Comparison of ENCODE assay signal across 39 cellular contexts in genomic region chr6:72521684-72522083, GRCh38.
"Had no signal": no experiment of that assay in that cellular context is flagged by ENCODE, and none has a peak within 500 bp of the region (broad histone marks: within the 10 kb centered on the region; RNA-seq: fewer than 3 reads in every experiment).

No MANE protein-coding gene starts in this region.

- H3K27me3 ChIP-seq: adrenal gland, ascending aorta, body of pancreas, brain microvascular endothelial cell, breast epithelium, cardiac muscle cell had no signal

- H3K36me3 ChIP-seq: adrenal gland, ascending aorta, brain microvascular endothelial cell, breast epithelium, cardiac muscle cell had no signal

- H3K4me3 ChIP-seq: adrenal gland, ascending aorta, body of pancreas, breast epithelium, cardiac muscle cell had no signal

- H3K4me3 Mint-ChIP-seq: activated naive CD4-positive, alpha-beta T cell treated with anti-CD3 and anti-CD28 coated beads for 36 hours; activated naive CD4-positive, alpha-beta T cell treated with anti-CD3 and anti-CD28 coated beads, Interleukin-2, amount 10 ng/mL, durations not matched to agents 7 days and 5 days; activated naive CD4-positive, alpha-beta T cell treated with anti-CD3 and anti-CD28 coated beads, Interleukin-2, amount 50 U/mL, for 24 hours; activated naive CD8-positive, alpha-beta T cell; activated naive CD8-positive, alpha-beta T cell treated with anti-CD3 and anti-CD28 coated beads for 36 hours; activated naive CD8-positive, alpha-beta T cell treated with anti-CD3 and anti-CD28 coated beads, Interleukin-2, amount 10 ng/mL, durations not matched to agents 7 days and 5 days; activated naive CD8-positive, alpha-beta T cell treated with anti-CD3 and anti-CD28 coated beads, Interleukin-2, amount 50 U/mL, for 24 hours; activated T-cell treated with anti-CD3 and anti-CD28 coated beads, Interleukin-2, amount 50 U/mL, for 4 hours; activated T-cell treated with anti-CD3 and anti-CD28 coated beads, Interleukin-2, amount 50 U/mL, for 72 hours; activated T-helper 1 cell treated with anti-CD3 and anti-CD28 coated beads, Interleukin-12 subunit alpha, Interleukin-12 subunit beta, Interleukin-2, Interleukin-4 antibody, amounts not matched to agents 30 ng/mL and 10 ng/mL and 1 ng/mL, durations not matched to agents 14 hours and 24 hours and 36 hours; activated T-helper 17 cell treated with anti-CD3 and anti-CD28 coated beads, Interleukin-2, amount 50 U/mL, for 72 hours; brain; central memory CD8-positive, alpha-beta T cell had no signal

- H3K27ac Mint-ChIP-seq: activated naive CD4-positive, alpha-beta T cell treated with anti-CD3 and anti-CD28 coated beads for 36 hours; activated naive CD4-positive, alpha-beta T cell treated with anti-CD3 and anti-CD28 coated beads, Interleukin-2, amount 10 ng/mL, durations not matched to agents 7 days and 5 days; activated naive CD4-positive, alpha-beta T cell treated with anti-CD3 and anti-CD28 coated beads, Interleukin-2, amount 50 U/mL, for 24 hours; activated naive CD4-positive, alpha-beta T cell treated with anti-CD3 and anti-CD28 coated beads, Interleukin-2, amount 50 U/mL, for 72 hours; activated naive CD8-positive, alpha-beta T cell; activated naive CD8-positive, alpha-beta T cell treated with anti-CD3 and anti-CD28 coated beads for 36 hours; activated naive CD8-positive, alpha-beta T cell treated with anti-CD3 and anti-CD28 coated beads, Interleukin-2, amount 10 ng/mL, durations not matched to agents 7 days and 5 days; activated naive CD8-positive, alpha-beta T cell treated with anti-CD3 and anti-CD28 coated beads, Interleukin-2, amount 50 U/mL, for 24 hours; activated T-cell treated with anti-CD3 and anti-CD28 coated beads, Interleukin-2, amount 50 U/mL, for 72 hours; activated T-helper 1 cell treated with anti-CD3 and anti-CD28 coated beads, Interleukin-12 subunit alpha, Interleukin-12 subunit beta, Interleukin-2, Interleukin-4 antibody, amounts not matched to agents 30 ng/mL and 10 ng/mL and 1 ng/mL, durations not matched to agents 14 hours and 24 hours and 36 hours; activated T-helper 17 cell treated with anti-CD3 and anti-CD28 coated beads, Interleukin-2, amount 50 U/mL, for 72 hours; activated T-helper 2 cell treated with anti-CD3 and anti-CD28 coated beads, Interferon-gamma antibody, Interleukin-2, Interleukin-4, amounts not matched to agents 10 μg/mL and 5 μg/mL and 100 μg/mL, durations not matched to agents 14 hours and 24 hours and 36 hours; brain had no signal

- H3K36me3 Mint-ChIP-seq: activated naive CD4-positive, alpha-beta T cell treated with anti-CD3 and anti-CD28 coated beads, Interleukin-2, amount 10 ng/mL, durations not matched to agents 7 days and 5 days; activated naive CD4-positive, alpha-beta T cell treated with anti-CD3 and anti-CD28 coated beads, Interleukin-2, amount 50 U/mL, for 24 hours; activated naive CD4-positive, alpha-beta T cell treated with anti-CD3 and anti-CD28 coated beads, Interleukin-2, amount 50 U/mL, for 72 hours; activated naive CD8-positive, alpha-beta T cell; activated naive CD8-positive, alpha-beta T cell treated with anti-CD3 and anti-CD28 coated beads for 36 hours; activated naive CD8-positive, alpha-beta T cell treated with anti-CD3 and anti-CD28 coated beads, Interleukin-2, amount 10 ng/mL, durations not matched to agents 7 days and 5 days; brain had no signal

- DNase-seq: activated effector memory CD4-positive, alpha-beta T cell treated with anti-CD3 and anti-CD28 coated beads, Interleukin-2, amount 50 U/mL, for 16 hours; activated effector memory CD4-positive, alpha-beta T cell treated with Interleukin-2 at 50 U/mL for 16 hours; activated gamma-delta T cell; activated gamma-delta T cell treated with Interleukin-2 at 50 U/mL for 16 hours; activated naive CD4-positive, alpha-beta T cell; activated naive CD4-positive, alpha-beta T cell treated with anti-CD3 and anti-CD28 coated beads for 36 hours; activated naive CD4-positive, alpha-beta T cell treated with anti-CD3 and anti-CD28 coated beads, Interleukin-2, amount 10 ng/mL, durations not matched to agents 7 days and 5 days; activated naive CD4-positive, alpha-beta T cell treated with anti-CD3 and anti-CD28 coated beads, Interleukin-2, amount 50 U/mL, for 16 hours; activated naive CD4-positive, alpha-beta T cell treated with Interleukin-2 at 50 U/mL for 16 hours; activated naive CD8-positive, alpha-beta T cell treated with anti-CD3 and anti-CD28 coated beads for 36 hours; activated naive CD8-positive, alpha-beta T cell treated with anti-CD3 and anti-CD28 coated beads, Interleukin-2, amount 10 ng/mL, durations not matched to agents 7 days and 5 days; activated naive CD8-positive, alpha-beta T cell treated with anti-CD3 and anti-CD28 coated beads, Interleukin-2, amount 50 U/mL, for 24 hours; activated T-cell treated with anti-CD3 and anti-CD28 coated beads, Interleukin-2, amount 50 U/mL, for 4 hours; activated T-cell treated with anti-CD3 and anti-CD28 coated beads, Interleukin-2, amount 50 U/mL, for 48 hours; activated T-cell treated with anti-CD3 and anti-CD28 coated beads, Interleukin-2, amount 50 U/mL, for 72 hours; adrenal gland; amniotic stem cell; amygdala; anterior cingulate cortex; aorta; body of pancreas; brain microvascular endothelial cell; caudate nucleus; central memory CD4-positive, alpha-beta T cell; cerebellar nuclear complex had no signal

- H3K9me3 Mint-ChIP-seq: activated naive CD4-positive, alpha-beta T cell treated with anti-CD3 and anti-CD28 coated beads for 36 hours; activated naive CD4-positive, alpha-beta T cell treated with anti-CD3 and anti-CD28 coated beads, Interleukin-2, amount 10 ng/mL, durations not matched to agents 7 days and 5 days; activated naive CD4-positive, alpha-beta T cell treated with anti-CD3 and anti-CD28 coated beads, Interleukin-2, amount 50 U/mL, for 24 hours; activated naive CD4-positive, alpha-beta T cell treated with anti-CD3 and anti-CD28 coated beads, Interleukin-2, amount 50 U/mL, for 72 hours; activated naive CD8-positive, alpha-beta T cell treated with anti-CD3 and anti-CD28 coated beads for 36 hours; activated naive CD8-positive, alpha-beta T cell treated with anti-CD3 and anti-CD28 coated beads, Interleukin-2, amount 10 ng/mL, durations not matched to agents 7 days and 5 days; activated naive CD8-positive, alpha-beta T cell treated with anti-CD3 and anti-CD28 coated beads, Interleukin-2, amount 50 U/mL, for 24 hours; activated T-cell treated with anti-CD3 and anti-CD28 coated beads, Interleukin-2, amount 50 U/mL, for 4 hours; activated T-cell treated with anti-CD3 and anti-CD28 coated beads, Interleukin-2, amount 50 U/mL, for 72 hours; activated T-helper 1 cell treated with anti-CD3 and anti-CD28 coated beads, Interleukin-12 subunit alpha, Interleukin-12 subunit beta, Interleukin-2, Interleukin-4 antibody, amounts not matched to agents 30 ng/mL and 10 ng/mL and 1 ng/mL, durations not matched to agents 14 hours and 24 hours and 36 hours; activated T-helper 17 cell treated with anti-CD3 and anti-CD28 coated beads, Interleukin-2, amount 50 U/mL, for 72 hours; activated T-helper 2 cell treated with anti-CD3 and anti-CD28 coated beads, Interferon-gamma antibody, Interleukin-2, Interleukin-4, amounts not matched to agents 10 μg/mL and 5 μg/mL and 100 μg/mL, durations not matched to agents 14 hours and 24 hours and 36 hours; central memory CD8-positive, alpha-beta T cell had no signal

- H3K4me1 Mint-ChIP-seq: activated naive CD4-positive, alpha-beta T cell treated with anti-CD3 and anti-CD28 coated beads, Interleukin-2, amount 10 ng/mL, durations not matched to agents 7 days and 5 days; activated naive CD4-positive, alpha-beta T cell treated with anti-CD3 and anti-CD28 coated beads, Interleukin-2, amount 50 U/mL, for 24 hours; activated naive CD8-positive, alpha-beta T cell treated with anti-CD3 and anti-CD28 coated beads for 36 hours; activated naive CD8-positive, alpha-beta T cell treated with anti-CD3 and anti-CD28 coated beads, Interleukin-2, amount 10 ng/mL, durations not matched to agents 7 days and 5 days; activated naive CD8-positive, alpha-beta T cell treated with anti-CD3 and anti-CD28 coated beads, Interleukin-2, amount 50 U/mL, for 24 hours; activated T-helper 17 cell treated with anti-CD3 and anti-CD28 coated beads, Interleukin-2, amount 50 U/mL, for 72 hours; brain; central memory CD8-positive, alpha-beta T cell had no signal

- FAIRE-seq: astrocyte, bronchial epithelial cell, colon had no signal

- H3K27ac ChIP-seq: adrenal gland, ascending aorta, body of pancreas, brain microvascular endothelial cell, breast epithelium, cardiac muscle cell had no signal

- ATAC-seq: activated naive CD4-positive, alpha-beta T cell treated with anti-CD3 and anti-CD28 coated beads, Interleukin-2, amount 50 U/mL, for 72 hours; activated naive CD8-positive, alpha-beta T cell treated with anti-CD3 and anti-CD28 coated beads, Interleukin-2, amount 50 U/mL, for 24 hours; activated T-cell treated with anti-CD3 and anti-CD28 coated beads, Interleukin-2, amount 50 U/mL, for 4 hours; activated T-cell treated with anti-CD3 and anti-CD28 coated beads, Interleukin-2, amount 50 U/mL, for 72 hours; activated T-helper 17 cell treated with anti-CD3 and anti-CD28 coated beads, Interleukin-2, amount 50 U/mL, for 72 hours; body of pancreas had no signal

- H3K4me1 ChIP-seq: adrenal gland, ascending aorta, body of pancreas, breast epithelium had no signal

- H3K27me3 Mint-ChIP-seq: brain had no signal

- H3K9me3 ChIP-seq: adrenal gland, ascending aorta, body of pancreas, breast epithelium had no signal
